1 cellular context compared by ENCODE assay signal in the genomic region with DNA sequence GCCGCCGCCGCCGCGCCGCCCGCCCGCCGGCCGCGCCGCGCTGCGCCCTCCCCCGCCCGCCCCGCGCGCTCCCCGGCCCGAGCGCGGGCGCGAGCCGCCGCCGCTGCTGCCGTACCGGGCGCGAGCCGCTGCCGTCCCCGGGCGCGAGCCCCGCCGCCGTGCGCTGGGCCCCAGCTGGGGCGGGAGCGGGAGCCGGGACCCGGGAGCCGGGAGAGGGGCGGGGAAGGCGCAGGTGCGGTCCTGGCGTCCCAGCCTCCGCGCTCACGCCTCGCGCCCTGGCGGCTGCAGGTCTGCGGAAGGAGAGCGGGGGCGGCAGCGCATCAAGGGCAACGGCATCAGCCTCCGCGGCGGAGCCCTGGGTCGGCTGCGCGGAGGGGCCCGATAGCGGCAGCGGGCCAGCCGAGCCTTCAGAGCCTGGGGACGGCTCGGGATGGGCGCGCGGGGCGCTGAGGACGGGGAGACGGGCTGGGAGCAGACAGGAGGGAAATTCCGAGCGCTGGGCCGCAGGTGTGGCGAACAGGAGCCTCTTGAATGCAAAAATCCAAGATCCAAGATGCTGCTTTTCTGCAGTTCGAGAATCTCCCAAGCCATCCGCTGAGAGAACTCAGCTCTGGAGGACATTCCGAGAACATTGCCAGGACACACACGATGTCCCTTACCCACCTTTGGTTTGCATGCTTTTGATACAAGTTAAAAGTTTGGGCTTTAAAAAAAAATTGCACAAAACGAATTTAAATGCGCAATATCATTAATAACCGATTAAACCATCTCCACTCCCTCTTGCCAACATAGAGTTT.
TF ChIP-seq lines count a peak whose summit lies in the region.

No MANE protein-coding gene starts in this region.

TF ChIP-seq in WTC11, 78 proteins besides CTCF, POLR2A, EP300 and RAD21 (continued from another document):
- TF ChIP-seq, protein P1, sequence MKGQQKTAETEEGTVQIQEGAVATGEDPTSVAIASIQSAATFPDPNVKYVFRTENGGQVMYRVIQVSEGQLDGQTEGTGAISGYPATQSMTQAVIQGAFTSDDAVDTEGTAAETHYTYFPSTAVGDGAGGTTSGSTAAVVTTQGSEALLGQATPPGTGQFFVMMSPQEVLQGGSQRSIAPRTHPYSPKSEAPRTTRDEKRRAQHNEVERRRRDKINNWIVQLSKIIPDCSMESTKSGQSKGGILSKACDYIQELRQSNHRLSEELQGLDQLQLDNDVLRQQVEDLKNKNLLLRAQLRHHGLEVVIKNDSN (CRISPR knock-in tag; IDR thresholded peaks at IDR 0.05): no peak
- TF ChIP-seq CREM (CRISPR knock-in tag; IDR thresholded peaks at IDR 0.05): no peak; the same call in 1 of the 2 replicates
